1 cellular context compared by ENCODE assay signal in genomic region chr13:106873810-106874209, GRCh38.
TF ChIP-seq lines count a peak whose summit lies in the region.

No MANE protein-coding gene starts in this region.

TF ChIP-seq in HepG2, 621 proteins besides CTCF, POLR2A, EP300 and RAD21 (continued from another document):
- no peak for TF ChIP-seq PRDM4 (CRISPR knock-in tag; IDR thresholded peaks at IDR 0.05; ENCODE audit: borderline replicate concordance)
- no peak for TF ChIP-seq ZBTB2 (CRISPR knock-in tag; IDR thresholded peaks at IDR 0.05; ENCODE audit: low read depth)
- no peak for TF ChIP-seq ZNF784 (CRISPR knock-in tag; IDR thresholded peaks at IDR 0.05; ENCODE audit: borderline replicate concordance)
- no peak for TF ChIP-seq ZNF468 (CRISPR knock-in tag; IDR thresholded peaks at IDR 0.05)
- TF ChIP-seq ZNF777 (CRISPR knock-in tag; IDR thresholded peaks at IDR 0.05) = no peak
- TF ChIP-seq IKZF5 (CRISPR knock-in tag; IDR thresholded peaks at IDR 0.05) = no peak
- TF ChIP-seq PPARG (CRISPR knock-in tag; conservative IDR thresholded peaks at IDR 0.05) = no peak
- TF ChIP-seq ZNF720 (CRISPR knock-in tag; IDR thresholded peaks at IDR 0.05) = no peak
- no peak for TF ChIP-seq ZFP82 (CRISPR knock-in tag; IDR thresholded peaks at IDR 0.05; ENCODE audit: borderline replicate concordance)
- no peak for TF ChIP-seq AHR (CRISPR knock-in tag; IDR thresholded peaks at IDR 0.05)
- TF ChIP-seq IKZF1 (IDR thresholded peaks at IDR 0.05) = no peak
- TF ChIP-seq ZFP62 (CRISPR knock-in tag; IDR thresholded peaks at IDR 0.05) = no peak
- no peak for TF ChIP-seq ZNF276 (CRISPR knock-in tag; IDR thresholded peaks at IDR 0.05; ENCODE audit: low read depth)
- no peak for TF ChIP-seq FOXJ3 (CRISPR knock-in tag; IDR thresholded peaks at IDR 0.05; ENCODE audit: borderline replicate concordance)
- TF ChIP-seq SAFB2 (CRISPR knock-in tag; IDR thresholded peaks at IDR 0.05; ENCODE audit: borderline replicate concordance, low read depth) = no peak
